9 cellular contexts compared by ENCODE assay signal in the genomic region with DNA sequence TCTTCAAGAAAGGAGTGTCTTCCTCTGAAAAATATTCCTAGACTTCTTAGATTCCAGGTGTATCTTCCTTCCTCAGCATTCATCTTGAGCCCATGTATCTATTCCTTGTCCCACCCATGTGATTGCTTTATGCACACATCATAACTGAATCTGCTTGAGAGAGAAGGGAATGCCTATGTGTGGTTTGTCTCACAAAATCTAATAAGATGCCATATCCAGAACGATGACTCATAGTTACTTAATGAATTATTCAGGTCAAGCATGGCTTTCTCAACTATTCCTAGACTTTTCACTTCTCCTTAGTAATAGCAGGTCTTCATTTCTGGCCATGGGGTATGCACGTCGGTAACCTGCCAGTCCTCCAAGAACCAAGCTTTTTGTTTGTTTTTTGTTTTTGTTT.
A peak's percentile ranks its signal among the peaks of the same experiment; 100 is the strongest.
DNase-seq lines count a peak whose midpoint lies in the region; ATAC-seq, FAIRE-seq and TF ChIP-seq lines count a peak whose summit lies in the region.
"Had no signal": no experiment of that assay in that cellular context is flagged by ENCODE, and none has a peak within 500 bp of the region (broad histone marks: within the 10 kb centered on the region; RNA-seq: fewer than 3 reads in every experiment).

No MANE protein-coding gene starts in this region.

- peak; percentile 2 for ATAC-seq in HG03565 (IDR thresholded peaks at IDR 0.05; ENCODE audit: unreplicated experiment)
- ATAC-seq in GM12878 = no peak
- ATAC-seq in thoracic aorta (ENCODE audit: insufficient number of reproducible peaks, low FRiP score, low read depth) = peak; percentile 33
- no peak for ATAC-seq in GM19463 (IDR thresholded peaks at IDR 0.05; ENCODE audit: unreplicated experiment)
- no peak for ATAC-seq in GM18505 (IDR thresholded peaks at IDR 0.05; ENCODE audit: unreplicated experiment)

- TF ChIP-seq POLR2A in GM12878 (IDR thresholded peaks at IDR 0.05; ENCODE audit: low read depth, low read length) = no peak
- TF ChIP-seq POLR2A in GM18505 (IDR thresholded peaks at IDR 0.05; ENCODE audit: borderline replicate concordance, extremely low read depth, insufficient read depth, insufficient read length) = no peak

- H3K27ac ChIP-seq in GM12878 (ENCODE audit: control insufficient read depth, insufficient read depth) (no peak overlapping the region), thoracic aorta (peak overlapping the region; percentile 90 to 91)
- H3K27ac ChIP-seq in effector memory CD4-positive, alpha-beta T cell (ENCODE audit: insufficient read depth, low read length, poor library complexity, severe bottlenecking) = no peak overlapping the region

- H3K27me3 ChIP-seq in GM12878 (replicated peaks in 1 of 2; ENCODE audit: control insufficient read depth in 2 of 2, insufficient read depth in 2 of 2, low read length in 1 of 2) (no peaks in the 10 kb centered on the region), thoracic aorta (replicated peaks; ENCODE audit: insufficient read depth) (no peaks in the 10 kb centered on the region)
- H3K27me3 ChIP-seq in effector memory CD4-positive, alpha-beta T cell (replicated peaks; ENCODE audit: control insufficient read depth, insufficient read depth, low read length, poor library complexity, severe bottlenecking) = no peaks in the 10 kb centered on the region

- RAD21 ChIA-PET in GM12878 (lab: Charles Lee; ENCODE audit: unreplicated experiment) = interaction anchor here (0.8 to 2.4 kb wide), 8 partner anchors 15 to 395 kb away, joined by 3 to 7 read pairs (median 4); no protein-coding TSS in a partner anchor

- no TSS peak for BruUV-seq in GM12878 (replicated peaks; lab: Mats Ljungman, UMichigan)

- no peaks in the 10 kb centered on the region for H3K79me2 ChIP-seq in GM12878 (ENCODE audit: control insufficient read depth, insufficient read depth, low read length)

- H2AFZ ChIP-seq in GM12878 (ENCODE audit: control insufficient read depth, low read depth, low read length) = no peak overlapping the region

- no peaks in the 10 kb centered on the region for H4K20me1 ChIP-seq in GM12878 (ENCODE audit: control insufficient read depth, insufficient read depth)

- no peak overlapping the region for H3K9ac ChIP-seq in GM12878 (ENCODE audit: control insufficient read depth, insufficient read depth, low read length)

- H3K4me1 ChIP-seq in GM12878 (ENCODE audit: control insufficient read depth, insufficient read depth, low read length) (peaks cover 41% of the 10 kb centered on the region), thoracic aorta (ENCODE audit: control insufficient read depth in 1 of 2, low read depth in 2 of 2) (peaks cover 18 to 72% of the 10 kb centered on the region in 2 donors)
- no peaks in the 10 kb centered on the region for H3K4me1 ChIP-seq in effector memory CD4-positive, alpha-beta T cell (ENCODE audit: control insufficient read depth, insufficient read depth, low read length, poor library complexity, severe bottlenecking)

- TF ChIP-seq CTCF in GM12878 (IDR thresholded peaks at IDR 0.05 in 2 of 3, conservative IDR thresholded peaks at IDR 0.05 in 1 of 3; ENCODE audit: control insufficient read depth in 2 of 3, extremely low read depth in 1 of 3, insufficient read depth in 1 of 3, low read depth in 3 of 3, low read length in 3 of 3) = no peak
- TF ChIP-seq CTCF in thoracic aorta (IDR thresholded peaks at IDR 0.05) = no peak

- H3K9me3 ChIP-seq in GM12878 (replicated peaks; ENCODE audit: control insufficient read depth, insufficient read depth, low read length) (no peaks in the 10 kb centered on the region; the same call in 2 of the 3 replicates), thoracic aorta (no peaks in the 10 kb centered on the region)
- no peaks in the 10 kb centered on the region for H3K9me3 ChIP-seq in effector memory CD4-positive, alpha-beta T cell (ENCODE audit: control insufficient read depth, low read length)

- CTCF ChIA-PET in GM12878 (lab: Yijun Ruan, JAX) = interaction anchor here (0.6 to 1.9 kb wide), 3 partner anchors 43 to 410 kb away, joined by 3 to 8 read pairs (median 4); no protein-coding TSS in a partner anchor

- SMC1A ChIA-PET in GM12878 (lab: Charles Lee; ENCODE audit: uncharacterized antibody, unreplicated experiment) = interaction anchor here (0.7 to 2.5 kb wide), 13 partner anchors 13 to 410 kb away, joined by 3 to 10 read pairs (median 4); no protein-coding TSS in a partner anchor

- no peak for TF ChIP-seq RAD21 in GM12878 (IDR thresholded peaks at IDR 0.05; ENCODE audit: insufficient read depth, low read depth, low read length)

- intact Hi-C loops in GM12878 (cut with micrococcal nuclease; ENCODE audit: unreplicated experiment) = loop anchor here (5.0 kb wide), 1 partner anchor 85 kb away; no protein-coding TSS in a partner anchor

- no peak overlapping the region for H3K4me2 ChIP-seq in GM12878 (ENCODE audit: control insufficient read depth, insufficient read depth)

- H3K4me3 ChIP-seq in GM12878 (0 out of 2 replicates have a peak overlapping the region, but pooled peaks have one; percentile 12), thoracic aorta (no peak overlapping the region)
- H3K4me3 ChIP-seq in effector memory CD4-positive, alpha-beta T cell (ENCODE audit: insufficient read depth, low read depth, low read length, poor library complexity, severe bottlenecking) = no peak overlapping the region

- no peak for TF ChIP-seq EP300 in GM12878 (IDR thresholded peaks at IDR 0.05; ENCODE audit: borderline replicate concordance in 1 of 2, control insufficient read depth in 1 of 2, low read depth in 2 of 2, low read length in 2 of 2)

- WGBS in GM12878 (ENCODE audit: insufficient coverage, insufficient replicate concordance, low lambda C conversion rate, missing lambda C conversion rate) = 1% methylated on average over 3 of the region's 3 CpGs

- H3K36me3 ChIP-seq in GM12878 (ENCODE audit: control insufficient read depth in 2 of 2, insufficient read depth in 2 of 2, low read length in 1 of 2) (peaks cover 0 to 7% of the 10 kb centered on the region in 2 experiments; a peak in 1 of 4 replicates), thoracic aorta (no peaks in the 10 kb centered on the region)
- H3K36me3 ChIP-seq in effector memory CD4-positive, alpha-beta T cell (ENCODE audit: control insufficient read depth, insufficient read depth, low read length) = no peaks in the 10 kb centered on the region

- FAIRE-seq in GM12878 (lab: Jason Lieb, UNC) = no peak

- POLR2A ChIA-PET in GM12878 (lab: Charles Lee) = interaction anchor here (1.0 to 2.1 kb wide), 4 partner anchors 15 to 44 kb away, joined by 3 to 8 read pairs (median 4); no protein-coding TSS in a partner anchor

- in situ Hi-C loops in GM12878 (cut with MboI) = no loop called here

- no peak for DNase-seq in GM12878 (ENCODE audit: low read depth, low spot score)
- DNase-seq in kidney tubule cell (ENCODE audit: low spot score) = peak; percentile 72
- DNase-seq in thoracic aorta (ENCODE audit: low spot score) = no peak
- no peak for DNase-seq in ureter (ENCODE audit: low spot score)
- no peak for DNase-seq in effector memory CD4-positive, alpha-beta T cell
- DNase-seq: NCI-H1436 had no signal

TF ChIP-seq in GM12878, 131 proteins besides CTCF, POLR2A, EP300 and RAD21 (continues in another document):
- TF ChIP-seq, protein P1, sequence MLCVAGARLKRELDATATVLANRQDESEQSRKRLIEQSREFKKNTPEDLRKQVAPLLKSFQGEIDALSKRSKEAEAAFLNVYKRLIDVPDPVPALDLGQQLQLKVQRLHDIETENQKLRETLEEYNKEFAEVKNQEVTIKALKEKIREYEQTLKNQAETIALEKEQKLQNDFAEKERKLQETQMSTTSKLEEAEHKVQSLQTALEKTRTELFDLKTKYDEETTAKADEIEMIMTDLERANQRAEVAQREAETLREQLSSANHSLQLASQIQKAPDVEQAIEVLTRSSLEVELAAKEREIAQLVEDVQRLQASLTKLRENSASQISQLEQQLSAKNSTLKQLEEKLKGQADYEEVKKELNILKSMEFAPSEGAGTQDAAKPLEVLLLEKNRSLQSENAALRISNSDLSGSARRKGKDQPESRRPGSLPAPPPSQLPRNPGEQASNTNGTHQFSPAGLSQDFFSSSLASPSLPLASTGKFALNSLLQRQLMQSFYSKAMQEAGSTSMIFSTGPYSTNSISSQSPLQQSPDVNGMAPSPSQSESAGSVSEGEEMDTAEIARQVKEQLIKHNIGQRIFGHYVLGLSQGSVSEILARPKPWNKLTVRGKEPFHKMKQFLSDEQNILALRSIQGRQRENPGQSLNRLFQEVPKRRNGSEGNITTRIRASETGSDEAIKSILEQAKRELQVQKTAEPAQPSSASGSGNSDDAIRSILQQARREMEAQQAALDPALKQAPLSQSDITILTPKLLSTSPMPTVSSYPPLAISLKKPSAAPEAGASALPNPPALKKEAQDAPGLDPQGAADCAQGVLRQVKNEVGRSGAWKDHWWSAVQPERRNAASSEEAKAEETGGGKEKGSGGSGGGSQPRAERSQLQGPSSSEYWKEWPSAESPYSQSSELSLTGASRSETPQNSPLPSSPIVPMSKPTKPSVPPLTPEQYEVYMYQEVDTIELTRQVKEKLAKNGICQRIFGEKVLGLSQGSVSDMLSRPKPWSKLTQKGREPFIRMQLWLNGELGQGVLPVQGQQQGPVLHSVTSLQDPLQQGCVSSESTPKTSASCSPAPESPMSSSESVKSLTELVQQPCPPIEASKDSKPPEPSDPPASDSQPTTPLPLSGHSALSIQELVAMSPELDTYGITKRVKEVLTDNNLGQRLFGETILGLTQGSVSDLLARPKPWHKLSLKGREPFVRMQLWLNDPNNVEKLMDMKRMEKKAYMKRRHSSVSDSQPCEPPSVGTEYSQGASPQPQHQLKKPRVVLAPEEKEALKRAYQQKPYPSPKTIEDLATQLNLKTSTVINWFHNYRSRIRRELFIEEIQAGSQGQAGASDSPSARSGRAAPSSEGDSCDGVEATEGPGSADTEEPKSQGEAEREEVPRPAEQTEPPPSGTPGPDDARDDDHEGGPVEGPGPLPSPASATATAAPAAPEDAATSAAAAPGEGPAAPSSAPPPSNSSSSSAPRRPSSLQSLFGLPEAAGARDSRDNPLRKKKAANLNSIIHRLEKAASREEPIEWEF (IDR thresholded peaks at IDR 0.05; ENCODE audit: insufficient replicate concordance, low read depth, low read length) = no peak
- TF ChIP-seq NRF1 (conservative IDR thresholded peaks at IDR 0.05; ENCODE audit: low read depth, low read length) = no peak
- TF ChIP-seq JUNB (IDR thresholded peaks at IDR 0.05) = peak; percentile 38; the same call in 1 of the 2 replicates
- TF ChIP-seq CREB1 (IDR thresholded peaks at IDR 0.05; ENCODE audit: low read depth) = no peak

Comparison
In these comparisons a context has a peak if more than half of its experiments do, and no peak if none do; other contexts are left out.
1. ATAC-seq: peak in HG03565 (single experiment) and thoracic aorta (single experiment); none in GM12878 (single experiment), GM19463 (single experiment) and GM18505 (single experiment).
2. H3K27ac ChIP-seq: peak in thoracic aorta (2 of 2); none in GM12878 (single experiment) and effector memory CD4-positive, alpha-beta T cell (single experiment).